9 cellular contexts compared by ENCODE assay signal in genomic region chr20:50152394-50153152, GRCh38. TPM values are rescaled to one million over a fixed set of nuclear protein-coding genes. Genes with fewer than 3 reads are reported as not detected.
DNase-seq lines count a peak whose midpoint lies in the region; ATAC-seq and TF ChIP-seq lines count a peak whose summit lies in the region.
"Had no signal": no experiment of that assay in that cellular context is flagged by ENCODE, and none has a peak within 500 bp of the region (broad histone marks: within the 10 kb centered on the region; RNA-seq: fewer than 3 reads in every experiment).

No MANE protein-coding gene starts in this region.

- H3K4me2 ChIP-seq in mesenchymal stem cell (ENCODE audit: low read length, poor library complexity, severe bottlenecking) = peak overlapping the region; percentile 76

- H3K27me3 ChIP-seq in A673 (replicated peaks; ENCODE audit: insufficient read depth, low read depth, low read length, poor library complexity) (no peaks in the 10 kb centered on the region), body of pancreas (no peaks in the 10 kb centered on the region), mesenchymal stem cell (ENCODE audit: control insufficient read depth in 1 of 2, insufficient read depth in 1 of 2, low read length in 2 of 2) (no peaks in the 10 kb centered on the region)

- no peak overlapping the region for H2AFZ ChIP-seq in mesenchymal stem cell (ENCODE audit: low read depth, low read length)

- POLR2A ChIA-PET in A673 (lab: Charles Lee; ENCODE audit: low non-redundant PET) = interaction anchor here (0.7 kb wide), 1 partner anchor 14 kb away, joined by 3 read pairs; no protein-coding TSS in a partner anchor

- TSS peak; percentile 58 for BruUV-seq in A673 (replicated peaks; lab: Mats Ljungman, UMichigan)

- H2BK5ac ChIP-seq in mesenchymal stem cell (ENCODE audit: low read depth, low read length, poor library complexity, severe bottlenecking) = no peak overlapping the region

- DNase-seq in A673 (ENCODE audit: low spot score) (no peak), HPDE6-E6E7 (ENCODE audit: extremely low spot score) (peak; percentile 92), body of pancreas (peak in 2 of 4 donors; percentile 38 to 48), mesenchymal stem cell (no peak), hippocampal formation (lab: John Stamatoyannopoulos, UW) (no peak), MV-4-11 (lab: John Stamatoyannopoulos, UW) (no peak), cerebellar cortex (ENCODE audit: low spot score) (no peak)
- DNase-seq in stimulated activated CD4-positive, alpha-beta T cell treated with anti-CD3 and anti-CD28 coated beads, Interleukin-2, amount 100 ng/mL, for 48 hours = no peak
- DNase-seq: left cardiac atrium had no signal

- CTCF ChIA-PET in A673 (lab: Charles Lee) = interaction anchor here (0.9 to 1.1 kb wide), 3 partner anchors 14 to 32 kb away, joined by 3 to 4 read pairs (median 3); no protein-coding TSS in a partner anchor

- peak overlapping the region; percentile 80 for H3K4me3 ChIP-seq in A673 (ENCODE audit: low read depth, low read length, poor library complexity, severe bottlenecking)
- peak overlapping the region; percentile 44 to 54 for H3K4me3 ChIP-seq in body of pancreas
- H3K4me3 ChIP-seq in mesenchymal stem cell (ENCODE audit: insufficient read depth in 1 of 2, low read depth in 1 of 2, low read length in 2 of 2) = peak overlapping the region; percentile 92 to 95

- H2BK12ac ChIP-seq in mesenchymal stem cell (ENCODE audit: low read length in 2 of 2) = peak overlapping the region in 1 of 2 experiments; percentile 10

- no peak overlapping the region for H2BK15ac ChIP-seq in mesenchymal stem cell (ENCODE audit: low read depth, poor library complexity, severe bottlenecking)

- H3K14ac ChIP-seq in mesenchymal stem cell (ENCODE audit: low read length in 2 of 2) = peak overlapping the region in 1 of 2 experiments; percentile 89

- peak overlapping the region in 1 of 2 experiments; percentile 3 for H3K23ac ChIP-seq in mesenchymal stem cell (ENCODE audit: low read length in 2 of 2)

- no peak for ATAC-seq in body of pancreas

- 4 to 7% methylated on average over 4 of the region's 4 CpGs for WGBS in body of pancreas, 2 donors
- 42% methylated on average over 4 of the region's 4 CpGs for WGBS in mesenchymal stem cell

- H3K36me3 ChIP-seq in A673 (ENCODE audit: insufficient read depth, low read length, poor library complexity, severe bottlenecking) = peaks cover 5% of the 10 kb centered on the region
- H3K36me3 ChIP-seq in body of pancreas (replicated peaks in 1 of 2; ENCODE audit: insufficient read depth in 1 of 2, low read depth in 2 of 2) = no peaks in the 10 kb centered on the region
- H3K36me3 ChIP-seq in mesenchymal stem cell (ENCODE audit: control insufficient read depth in 1 of 2, insufficient read depth in 2 of 2, low read depth in 1 of 2, low read length in 2 of 2) = peaks cover 28 to 33% of the 10 kb centered on the region in 2 experiments

- peak overlapping the region in 1 of 2 experiments; percentile 67 for H3K18ac ChIP-seq in mesenchymal stem cell (ENCODE audit: low read depth in 1 of 2, low read length in 2 of 2)

- H2BK120ac ChIP-seq in mesenchymal stem cell (ENCODE audit: low read depth, low read length) = peak overlapping the region; percentile 39

- H3K79me1 ChIP-seq in mesenchymal stem cell (replicated peaks; ENCODE audit: low read length, poor library complexity, severe bottlenecking) = no peaks in the 10 kb centered on the region

- peak overlapping the region in 1 of 2 experiments; percentile 99 for H3K4ac ChIP-seq in mesenchymal stem cell (ENCODE audit: low read depth in 1 of 2, low read length in 2 of 2)

- no peaks in the 10 kb centered on the region for H3K9me3 ChIP-seq in A673 (ENCODE audit: low read depth, low read length, poor library complexity, severe bottlenecking)
- H3K9me3 ChIP-seq in body of pancreas = no peaks in the 10 kb centered on the region
- no peaks in the 10 kb centered on the region for H3K9me3 ChIP-seq in mesenchymal stem cell (ENCODE audit: control insufficient read depth, low read length)

- intact Hi-C loops in A673 (cut with micrococcal nuclease; ENCODE audit: unreplicated experiment) (no loop called here), body of pancreas (cut with DNase I) (no loop called here)

- no peak for TF ChIP-seq POLR2A in body of pancreas (IDR thresholded peaks at IDR 0.05)

- no peak overlapping the region for H4K8ac ChIP-seq in mesenchymal stem cell (ENCODE audit: low read length)

- no peak overlapping the region for H4K91ac ChIP-seq in mesenchymal stem cell (ENCODE audit: low read length)

- H3K4me1 ChIP-seq in A673 (ENCODE audit: insufficient read depth, low read length, poor library complexity, severe bottlenecking) (peaks cover 18% of the 10 kb centered on the region), body of pancreas (peaks cover 54% of the 10 kb centered on the region), mesenchymal stem cell (ENCODE audit: control insufficient read depth, insufficient read depth, low read depth, low read length) (peaks cover 33% of the 10 kb centered on the region)

- no peak overlapping the region for H2AK5ac ChIP-seq in mesenchymal stem cell (ENCODE audit: low read length, severe bottlenecking)

- peak overlapping the region; percentile 92 for H3K9ac ChIP-seq in mesenchymal stem cell (ENCODE audit: low read length)

- H3K27ac ChIP-seq in A673 (ENCODE audit: low read depth, low read length, poor library complexity, severe bottlenecking) (peak overlapping the region; percentile 91), body of pancreas (peak overlapping the region; percentile 71 to 95 (median 90)), mesenchymal stem cell (ENCODE audit: low read length, poor library complexity, severe bottlenecking) (peak overlapping the region; percentile 0)

- TF ChIP-seq CTCF in A673 (conservative IDR thresholded peaks at IDR 0.05; ENCODE audit: low read depth, low read length) (no peak), body of pancreas (IDR thresholded peaks at IDR 0.05) (peak in 3 of 7 experiments; percentile 29 to 42 (median 35))

RNA-seq across cellular contexts. Expression of gene PEDS1, which starts 0.9 kb away (rescaled TPM):
- total RNA-seq in A673 (2021) (22.9 and 25.9 TPM in 2 replicates), body of pancreas (1 to 10 TPM; 9.1 to 9.6 TPM)
- 59.1 TPM for polyA plus RNA-seq in mesenchymal stem cell (2013, experiment 1 of 2)
- 58.4 TPM for polyA plus RNA-seq in mesenchymal stem cell (2013, experiment 2 of 2)

RNA-seq across cellular contexts. Expression of gene CEBPB, which starts 38.1 kb away (rescaled TPM):
- total RNA-seq in A673 (2021) = 130 and 136 TPM in 2 replicates
- total RNA-seq in body of pancreas = 100 to 1,000 TPM in 1 of 2 donors, 10 to 100 TPM in 1; 47.7 to 104 TPM
- polyA plus RNA-seq in mesenchymal stem cell (2013, experiment 1 of 2) = 130 TPM
- 131 TPM for polyA plus RNA-seq in mesenchymal stem cell (2013, experiment 2 of 2)

RNA-seq across cellular contexts. Expression of gene UBE2V1, which starts 39.6 kb away (rescaled TPM):
- total RNA-seq in A673 (2021) (169 and 203 TPM in 2 replicates), body of pancreas (10 to 100 TPM; 42.0 to 43.8 TPM)
- 292 TPM for polyA plus RNA-seq in mesenchymal stem cell (2013, experiment 1 of 2)
- 286 TPM for polyA plus RNA-seq in mesenchymal stem cell (2013, experiment 2 of 2)

Comparison
In these comparisons a context has a peak if more than half of its experiments do, and no peak if none do; other contexts are left out.
1. H3K27ac ChIP-seq: peak in every context shown above with its lines; median percentile 91 in A673; 90 in body of pancreas; 0 in mesenchymal stem cell.